ENCODE assay signal across 1 cellular context in genomic region chr11:2132874-2133480, GRCh38.
TF ChIP-seq lines count a peak whose summit lies in the region.

No MANE protein-coding gene starts in this region.

TF ChIP-seq in HepG2, 621 proteins besides CTCF, POLR2A, EP300 and RAD21 (continued from another document and continues in another):
- no peak for TF ChIP-seq ZNF496 (CRISPR knock-in tag; IDR thresholded peaks at IDR 0.05; ENCODE audit: insufficient replicate concordance)
- TF ChIP-seq SALL1 (CRISPR knock-in tag; IDR thresholded peaks at IDR 0.05): 0 out of 2 replicates have a peak, but pooled peaks have one; percentile 7
- TF ChIP-seq, protein P1, sequence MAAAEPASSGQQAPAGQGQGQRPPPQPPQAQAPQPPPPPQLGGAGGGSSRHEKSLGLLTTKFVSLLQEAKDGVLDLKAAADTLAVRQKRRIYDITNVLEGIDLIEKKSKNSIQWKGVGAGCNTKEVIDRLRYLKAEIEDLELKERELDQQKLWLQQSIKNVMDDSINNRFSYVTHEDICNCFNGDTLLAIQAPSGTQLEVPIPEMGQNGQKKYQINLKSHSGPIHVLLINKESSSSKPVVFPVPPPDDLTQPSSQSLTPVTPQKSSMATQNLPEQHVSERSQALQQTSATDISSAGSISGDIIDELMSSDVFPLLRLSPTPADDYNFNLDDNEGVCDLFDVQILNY (CRISPR knock-in tag; conservative IDR thresholded peaks at IDR 0.05): no peak
- TF ChIP-seq, protein P2, sequence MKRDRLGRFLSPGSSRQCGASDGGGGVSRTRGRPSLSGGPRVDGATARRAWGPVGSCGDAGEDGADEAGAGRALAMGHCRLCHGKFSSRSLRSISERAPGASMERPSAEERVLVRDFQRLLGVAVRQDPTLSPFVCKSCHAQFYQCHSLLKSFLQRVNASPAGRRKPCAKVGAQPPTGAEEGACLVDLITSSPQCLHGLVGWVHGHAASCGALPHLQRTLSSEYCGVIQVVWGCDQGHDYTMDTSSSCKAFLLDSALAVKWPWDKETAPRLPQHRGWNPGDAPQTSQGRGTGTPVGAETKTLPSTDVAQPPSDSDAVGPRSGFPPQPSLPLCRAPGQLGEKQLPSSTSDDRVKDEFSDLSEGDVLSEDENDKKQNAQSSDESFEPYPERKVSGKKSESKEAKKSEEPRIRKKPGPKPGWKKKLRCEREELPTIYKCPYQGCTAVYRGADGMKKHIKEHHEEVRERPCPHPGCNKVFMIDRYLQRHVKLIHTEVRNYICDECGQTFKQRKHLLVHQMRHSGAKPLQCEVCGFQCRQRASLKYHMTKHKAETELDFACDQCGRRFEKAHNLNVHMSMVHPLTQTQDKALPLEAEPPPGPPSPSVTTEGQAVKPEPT (CRISPR knock-in tag; IDR thresholded peaks at IDR 0.05; ENCODE audit: low read depth): 0 out of 2 replicates have a peak, but pooled peaks have one; percentile 7
- TF ChIP-seq FOSL1 (CRISPR knock-in tag; IDR thresholded peaks at IDR 0.05; ENCODE audit: borderline replicate concordance): no peak
- 0 out of 2 replicates have a peak, but pooled peaks have one; percentile 11 for TF ChIP-seq ZNF747 (CRISPR knock-in tag; IDR thresholded peaks at IDR 0.05; ENCODE audit: borderline replicate concordance)
- no peak for TF ChIP-seq SAP130 (CRISPR knock-in tag; IDR thresholded peaks at IDR 0.05; ENCODE audit: low read depth)
- TF ChIP-seq, protein P3, sequence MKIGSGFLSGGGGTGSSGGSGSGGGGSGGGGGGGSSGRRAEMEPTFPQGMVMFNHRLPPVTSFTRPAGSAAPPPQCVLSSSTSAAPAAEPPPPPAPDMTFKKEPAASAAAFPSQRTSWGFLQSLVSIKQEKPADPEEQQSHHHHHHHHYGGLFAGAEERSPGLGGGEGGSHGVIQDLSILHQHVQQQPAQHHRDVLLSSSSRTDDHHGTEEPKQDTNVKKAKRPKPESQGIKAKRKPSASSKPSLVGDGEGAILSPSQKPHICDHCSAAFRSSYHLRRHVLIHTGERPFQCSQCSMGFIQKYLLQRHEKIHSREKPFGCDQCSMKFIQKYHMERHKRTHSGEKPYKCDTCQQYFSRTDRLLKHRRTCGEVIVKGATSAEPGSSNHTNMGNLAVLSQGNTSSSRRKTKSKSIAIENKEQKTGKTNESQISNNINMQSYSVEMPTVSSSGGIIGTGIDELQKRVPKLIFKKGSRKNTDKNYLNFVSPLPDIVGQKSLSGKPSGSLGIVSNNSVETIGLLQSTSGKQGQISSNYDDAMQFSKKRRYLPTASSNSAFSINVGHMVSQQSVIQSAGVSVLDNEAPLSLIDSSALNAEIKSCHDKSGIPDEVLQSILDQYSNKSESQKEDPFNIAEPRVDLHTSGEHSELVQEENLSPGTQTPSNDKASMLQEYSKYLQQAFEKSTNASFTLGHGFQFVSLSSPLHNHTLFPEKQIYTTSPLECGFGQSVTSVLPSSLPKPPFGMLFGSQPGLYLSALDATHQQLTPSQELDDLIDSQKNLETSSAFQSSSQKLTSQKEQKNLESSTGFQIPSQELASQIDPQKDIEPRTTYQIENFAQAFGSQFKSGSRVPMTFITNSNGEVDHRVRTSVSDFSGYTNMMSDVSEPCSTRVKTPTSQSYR (CRISPR knock-in tag; IDR thresholded peaks at IDR 0.05; ENCODE audit: borderline replicate concordance): no peak
- TF ChIP-seq EED (CRISPR knock-in tag; IDR thresholded peaks at IDR 0.05): no peak
- TF ChIP-seq ATF2 (CRISPR knock-in tag; IDR thresholded peaks at IDR 0.05): no peak
- TF ChIP-seq FOXK1 (CRISPR knock-in tag; IDR thresholded peaks at IDR 0.05; ENCODE audit: borderline replicate concordance, low read depth): no peak
- TF ChIP-seq, protein P4, sequence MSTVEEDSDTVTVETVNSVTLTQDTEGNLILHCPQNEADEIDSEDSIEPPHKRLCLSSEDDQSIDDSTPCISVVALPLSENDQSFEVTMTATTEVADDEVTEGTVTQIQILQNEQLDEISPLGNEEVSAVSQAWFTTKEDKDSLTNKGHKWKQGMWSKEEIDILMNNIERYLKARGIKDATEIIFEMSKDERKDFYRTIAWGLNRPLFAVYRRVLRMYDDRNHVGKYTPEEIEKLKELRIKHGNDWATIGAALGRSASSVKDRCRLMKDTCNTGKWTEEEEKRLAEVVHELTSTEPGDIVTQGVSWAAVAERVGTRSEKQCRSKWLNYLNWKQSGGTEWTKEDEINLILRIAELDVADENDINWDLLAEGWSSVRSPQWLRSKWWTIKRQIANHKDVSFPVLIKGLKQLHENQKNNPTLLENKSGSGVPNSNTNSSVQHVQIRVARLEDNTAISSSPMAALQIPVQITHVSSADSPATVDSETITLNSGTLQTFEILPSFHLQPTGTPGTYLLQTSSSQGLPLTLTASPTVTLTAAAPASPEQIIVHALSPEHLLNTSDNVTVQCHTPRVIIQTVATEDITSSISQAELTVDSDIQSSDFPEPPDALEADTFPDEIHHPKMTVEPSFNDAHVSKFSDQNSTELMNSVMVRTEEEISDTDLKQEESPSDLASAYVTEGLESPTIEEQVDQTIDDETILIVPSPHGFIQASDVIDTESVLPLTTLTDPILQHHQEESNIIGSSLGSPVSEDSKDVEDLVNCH (CRISPR knock-in tag; IDR thresholded peaks at IDR 0.05): no peak
- TF ChIP-seq ZNF558 (CRISPR knock-in tag; IDR thresholded peaks at IDR 0.05; ENCODE audit: borderline replicate concordance): no peak
- no peak for TF ChIP-seq PRDM10 (CRISPR knock-in tag; IDR thresholded peaks at IDR 0.05; ENCODE audit: low read depth)
- no peak for TF ChIP-seq NR1H2 (CRISPR knock-in tag; IDR thresholded peaks at IDR 0.05; ENCODE audit: borderline replicate concordance, low read depth)
- TF ChIP-seq HOXD1 (CRISPR knock-in tag; IDR thresholded peaks at IDR 0.05): 0 out of 2 replicates have a peak, but pooled peaks have one; percentile 37
- TF ChIP-seq ZNF570 (CRISPR knock-in tag; IDR thresholded peaks at IDR 0.05; ENCODE audit: borderline replicate concordance): no peak
- TF ChIP-seq SIN3B (IDR thresholded peaks at IDR 0.05; ENCODE audit: low read length): no peak
- TF ChIP-seq ZNF501 (CRISPR knock-in tag; IDR thresholded peaks at IDR 0.05): no peak
- TF ChIP-seq HNF1A (IDR thresholded peaks at IDR 0.05; ENCODE audit: low read depth): no peak
- TF ChIP-seq HNF1A (CRISPR knock-in tag; IDR thresholded peaks at IDR 0.05; ENCODE audit: borderline replicate concordance): no peak
- peak; percentile 46; the same call in 1 of the 2 replicates for TF ChIP-seq ATF7-NPFF (CRISPR knock-in tag; IDR thresholded peaks at IDR 0.05; ENCODE audit: low read depth)
- no peak for TF ChIP-seq SP1 (IDR thresholded peaks at IDR 0.05)
- TF ChIP-seq SP1 (CRISPR knock-in tag; IDR thresholded peaks at IDR 0.05): no peak
- no peak for TF ChIP-seq ZNF317 (CRISPR knock-in tag; IDR thresholded peaks at IDR 0.05)
- TF ChIP-seq WIZ (CRISPR knock-in tag; IDR thresholded peaks at IDR 0.05): 0 out of 2 replicates have a peak, but pooled peaks have one; percentile 7
- no peak for TF ChIP-seq JUNB (CRISPR knock-in tag; IDR thresholded peaks at IDR 0.05; ENCODE audit: borderline replicate concordance)
- 0 out of 2 replicates have a peak, but pooled peaks have one; percentile 31 for TF ChIP-seq ZNF34 (CRISPR knock-in tag; IDR thresholded peaks at IDR 0.05; ENCODE audit: borderline replicate concordance)
- no peak for TF ChIP-seq MTF1 (CRISPR knock-in tag; IDR thresholded peaks at IDR 0.05)
- TF ChIP-seq DNMT1 (CRISPR knock-in tag; IDR thresholded peaks at IDR 0.05): no peak
- no peak for TF ChIP-seq PHF5A (CRISPR knock-in tag; IDR thresholded peaks at IDR 0.05; ENCODE audit: low read depth, unreplicated experiment)
- TF ChIP-seq CERS6 (CRISPR knock-in tag; IDR thresholded peaks at IDR 0.05): no peak
- peak; percentile 82 for TF ChIP-seq ZFP37 (CRISPR knock-in tag; IDR thresholded peaks at IDR 0.05; ENCODE audit: borderline replicate concordance)
- TF ChIP-seq HMGXB3 (CRISPR knock-in tag; IDR thresholded peaks at IDR 0.05; ENCODE audit: borderline replicate concordance): no peak
